In genomic region chr15:64288577-64288976, GRCh38 we compare ENCODE assay signal across 1 cellular context.
TF ChIP-seq lines count a peak whose summit lies in the region.

No MANE protein-coding gene starts in this region.

TF ChIP-seq in K562, 482 proteins besides CTCF, POLR2A, EP300 and RAD21 (continued from another document):
- TF ChIP-seq CLOCK (CRISPR knock-in tag; IDR thresholded peaks at IDR 0.05; ENCODE audit: borderline replicate concordance), result no peak
- no peak for TF ChIP-seq ATF1 (CRISPR knock-in tag; IDR thresholded peaks at IDR 0.05)
- no peak for TF ChIP-seq ATF1 (tag; IDR thresholded peaks at IDR 0.05)
- no peak for TF ChIP-seq ZNF668 (CRISPR knock-in tag; IDR thresholded peaks at IDR 0.05)
- TF ChIP-seq ZNF311 (CRISPR knock-in tag; IDR thresholded peaks at IDR 0.05), result no peak
